10 cellular contexts compared by ENCODE assay signal in the genomic region with DNA sequence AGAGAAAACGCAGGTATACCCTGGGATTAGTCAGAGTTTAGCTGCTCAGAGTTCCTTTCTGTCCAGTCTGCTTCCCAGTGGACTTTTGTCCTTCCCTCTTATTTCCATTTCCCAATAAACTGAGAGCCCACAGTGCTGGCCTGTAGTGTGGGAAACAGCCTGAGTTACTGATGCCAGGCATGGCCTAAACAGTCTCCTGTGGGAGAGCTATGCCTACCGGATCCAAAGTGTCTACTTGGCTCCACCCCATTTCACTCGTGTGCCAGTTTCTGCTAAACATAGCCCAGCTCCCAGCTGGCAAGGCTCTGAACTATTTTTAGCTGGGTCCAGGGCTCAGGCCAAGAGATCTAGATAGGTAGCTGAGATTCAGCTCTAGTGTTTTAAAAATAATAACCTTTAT. TPM values are rescaled to one million over a fixed set of nuclear protein-coding genes. Genes with fewer than 3 reads are reported as not detected.
DNase-seq lines count a peak whose midpoint lies in the region; ATAC-seq and TF ChIP-seq lines count a peak whose summit lies in the region.
"Had no signal": no experiment of that assay in that cellular context is flagged by ENCODE, and none has a peak within 500 bp of the region (broad histone marks: within the 10 kb centered on the region; RNA-seq: fewer than 3 reads in every experiment).

No MANE protein-coding gene starts in this region.

- peak; percentile 56 for DNase-seq in NCI-H345 (lab: John Stamatoyannopoulos, UW)
- no peak for DNase-seq in NCI-H345 treated with DMSO at 0.1 percent for 48 hours (lab: John Stamatoyannopoulos, UW; ENCODE audit: unreplicated experiment)
- DNase-seq in epidermal melanocyte (ENCODE audit: insufficient read length, low spot score): peak; percentile 59
- DNase-seq in midbrain (lab: John Stamatoyannopoulos, UW): peak; percentile 65
- DNase-seq in activated T-helper 1 cell treated with anti-CD3 and anti-CD28 coated beads, Interleukin-12 subunit alpha, Interleukin-12 subunit beta, Interleukin-2, Interleukin-4 antibody, amounts not matched to agents 30 ng/mL and 10 ng/mL and 1 ng/mL, durations not matched to agents 14 hours and 24 hours and 36 hours (ENCODE audit: low spot score): no peak
- no peak for DNase-seq in CD4-positive, alpha-beta T cell
- DNase-seq in islet precursor cell: no peak
- DNase-seq in GOT3 (lab: John Stamatoyannopoulos, UW): no peak
- DNase-seq: activated CD4-positive, alpha-beta T cell treated with anti-CD3 and anti-CD28 coated beads for 1 hour; NCI-H524 had no signal

- CTCF ChIA-PET in CD4-positive, alpha-beta T cell (lab: Charles Lee): no interaction called here

- H3K9me3 Mint-ChIP-seq in activated T-helper 1 cell treated with anti-CD3 and anti-CD28 coated beads, Interleukin-12 subunit alpha, Interleukin-12 subunit beta, Interleukin-2, Interleukin-4 antibody, amounts not matched to agents 30 ng/mL and 10 ng/mL and 1 ng/mL, durations not matched to agents 14 hours and 24 hours and 36 hours: peaks cover 12% of the 10 kb centered on the region
- H3K9me3 Mint-ChIP-seq in CD4-positive, alpha-beta T cell: no peaks in the 10 kb centered on the region

- H3K9me3 ChIP-seq in CD4-positive, alpha-beta T cell (ENCODE audit: control insufficient read depth, low read length): no peaks in the 10 kb centered on the region

- ATAC-seq in CD4-positive, alpha-beta T cell (ENCODE audit: poor library complexity): no peak

- H3K27ac Mint-ChIP-seq in activated T-helper 1 cell treated with anti-CD3 and anti-CD28 coated beads, Interleukin-12 subunit alpha, Interleukin-12 subunit beta, Interleukin-2, Interleukin-4 antibody, amounts not matched to agents 30 ng/mL and 10 ng/mL and 1 ng/mL, durations not matched to agents 14 hours and 24 hours and 36 hours: no peak overlapping the region
- H3K27ac Mint-ChIP-seq in CD4-positive, alpha-beta T cell: no peak overlapping the region

- intact Hi-C loops in activated T-helper 1 cell treated with anti-CD3 and anti-CD28 coated beads, Interleukin-12 subunit alpha, Interleukin-12 subunit beta, Interleukin-2, Interleukin-4 antibody, amounts not matched to agents 30 ng/mL and 10 ng/mL and 1 ng/mL, durations not matched to agents 14 hours and 24 hours and 36 hours (cut with micrococcal nuclease): no loop called here
- intact Hi-C loops in CD4-positive, alpha-beta T cell (cut with DNase I, micrococcal nuclease): no loop called here

- H3K4me1 Mint-ChIP-seq in activated T-helper 1 cell treated with anti-CD3 and anti-CD28 coated beads, Interleukin-12 subunit alpha, Interleukin-12 subunit beta, Interleukin-2, Interleukin-4 antibody, amounts not matched to agents 30 ng/mL and 10 ng/mL and 1 ng/mL, durations not matched to agents 14 hours and 24 hours and 36 hours (ENCODE audit: low read depth): no peaks in the 10 kb centered on the region
- H3K4me1 Mint-ChIP-seq in CD4-positive, alpha-beta T cell (ENCODE audit: low read depth): no peaks in the 10 kb centered on the region

- H3K36me3 Mint-ChIP-seq in activated T-helper 1 cell treated with anti-CD3 and anti-CD28 coated beads, Interleukin-12 subunit alpha, Interleukin-12 subunit beta, Interleukin-2, Interleukin-4 antibody, amounts not matched to agents 30 ng/mL and 10 ng/mL and 1 ng/mL, durations not matched to agents 14 hours and 24 hours and 36 hours (ENCODE audit: low read depth): no peaks in the 10 kb centered on the region
- H3K36me3 Mint-ChIP-seq in CD4-positive, alpha-beta T cell (ENCODE audit: low read depth): no peaks in the 10 kb centered on the region

- no peak overlapping the region for H3K27ac ChIP-seq in CD4-positive, alpha-beta T cell (ENCODE audit: low read depth, low read length)

- POLR2A ChIA-PET in CD4-positive, alpha-beta T cell (lab: Charles Lee): no interaction called here

- no peak for TF ChIP-seq CTCF in CD4-positive, alpha-beta T cell (IDR thresholded peaks at IDR 0.05)

- H3K4me3 Mint-ChIP-seq in activated T-helper 1 cell treated with anti-CD3 and anti-CD28 coated beads, Interleukin-12 subunit alpha, Interleukin-12 subunit beta, Interleukin-2, Interleukin-4 antibody, amounts not matched to agents 30 ng/mL and 10 ng/mL and 1 ng/mL, durations not matched to agents 14 hours and 24 hours and 36 hours: no peak overlapping the region
- no peak overlapping the region for H3K4me3 Mint-ChIP-seq in CD4-positive, alpha-beta T cell

- no peaks in the 10 kb centered on the region for H3K27me3 Mint-ChIP-seq in activated T-helper 1 cell treated with anti-CD3 and anti-CD28 coated beads, Interleukin-12 subunit alpha, Interleukin-12 subunit beta, Interleukin-2, Interleukin-4 antibody, amounts not matched to agents 30 ng/mL and 10 ng/mL and 1 ng/mL, durations not matched to agents 14 hours and 24 hours and 36 hours (ENCODE audit: insufficient read depth)
- no peaks in the 10 kb centered on the region for H3K27me3 Mint-ChIP-seq in CD4-positive, alpha-beta T cell

- no peaks in the 10 kb centered on the region for H3K27me3 ChIP-seq in CD4-positive, alpha-beta T cell (ENCODE audit: control insufficient read depth, insufficient read depth, low read length)

RNA-seq across cellular contexts. Expression of a gene that starts 15.6 kb away (rescaled TPM):
- 262 and 268 TPM in 2 replicates for total RNA-seq in activated T-helper 1 cell treated with anti-CD3 and anti-CD28 coated beads, Interleukin-12 subunit alpha, Interleukin-12 subunit beta, Interleukin-2, Interleukin-4 antibody, amounts not matched to agents 30 ng/mL and 10 ng/mL and 1 ng/mL, durations not matched to agents 14 hours and 24 hours and 36 hours
- total RNA-seq in CD4-positive, alpha-beta T cell: 100 to 1,000 TPM; 290 to 304 TPM

Comparison
In these comparisons a context has a peak if more than half of its experiments do, and no peak if none do; other contexts are left out.
1. DNase-seq: peak in NCI-H345 (single experiment), epidermal melanocyte (single experiment) and midbrain (single experiment); none in NCI-H345 treated with DMSO at 0.1 percent for 48 hours (single experiment), activated T-helper 1 cell treated with anti-CD3 and anti-CD28 coated beads, Interleukin-12 subunit alpha, Interleukin-12 subunit beta, Interleukin-2, Interleukin-4 antibody, amounts not matched to agents 30 ng/mL and 10 ng/mL and 1 ng/mL, durations not matched to agents 14 hours and 24 hours and 36 hours (single experiment), CD4-positive, alpha-beta T cell (0 of 10), islet precursor cell (single experiment) and GOT3 (single experiment).